8 cellular contexts compared by ENCODE assay signal in the genomic region with DNA sequence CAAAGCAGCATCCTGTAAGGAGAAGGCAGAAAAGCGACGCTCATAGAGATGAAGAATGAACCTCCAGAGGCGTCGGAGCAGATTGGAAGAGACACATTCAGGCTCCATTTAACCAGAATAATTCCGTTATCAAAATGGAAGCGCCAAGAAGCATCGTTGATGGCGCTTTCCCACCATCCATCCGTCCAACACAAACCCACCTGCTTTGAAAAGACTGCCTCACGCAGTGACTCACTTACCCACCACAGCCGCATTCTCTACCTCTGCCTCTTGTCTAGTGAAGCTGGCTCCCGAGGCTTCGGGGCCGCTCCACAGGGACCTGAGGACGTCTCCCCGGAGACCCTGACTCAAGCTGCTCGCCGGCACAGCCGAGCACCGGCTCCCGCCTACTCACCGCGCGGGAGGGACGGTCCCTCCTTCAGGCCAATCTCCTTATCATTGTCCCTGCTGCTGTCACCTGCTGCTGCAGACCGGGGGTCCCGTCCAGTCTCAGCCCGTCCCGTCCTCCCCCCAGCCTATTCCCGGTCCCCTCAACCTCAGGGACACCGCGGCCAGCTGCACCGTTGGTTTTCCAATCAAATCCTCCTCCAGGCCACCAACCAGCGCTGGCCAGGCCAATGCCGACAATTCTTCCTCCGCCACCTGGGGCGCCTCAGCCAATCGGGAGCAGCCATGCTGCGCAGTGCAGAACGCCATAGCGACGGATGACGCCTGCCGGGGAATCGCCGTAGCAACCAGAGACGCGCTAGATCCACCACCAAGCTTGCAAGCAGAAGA. TPM values are rescaled to one million over a fixed set of nuclear protein-coding genes. Genes with fewer than 3 reads are reported as not detected.
DNase-seq lines count a peak whose midpoint lies in the region; ATAC-seq and TF ChIP-seq lines count a peak whose summit lies in the region.

TSS of gene NEK10 (minus strand) at position 553 of the 777 bp plus-strand sequence. CDS start 16,501 bp downstream, outside the sequence.

- peak within 1 kb of the TSS; percentile 76 for H3K9ac ChIP-seq in NT2/D1 (ENCODE audit: insufficient read length, low read depth)

- no peaks in the 10 kb centered on the region for H3K9me3 ChIP-seq in CD4-positive, alpha-beta T cell (ENCODE audit: control insufficient read depth, low read length)
- no peaks in the 10 kb centered on the region for H3K9me3 ChIP-seq in NT2/D1 (ENCODE audit: insufficient read depth, low read length)

- H3K27ac ChIP-seq in CD4-positive, alpha-beta T cell (ENCODE audit: low read depth, low read length): no peak within 1 kb of the TSS
- no peak within 1 kb of the TSS for H3K27ac ChIP-seq in HL-60 (replicated peaks)

- peak within 1 kb of the TSS; percentile 91 for H3K4me3 Mint-ChIP-seq in CD4-positive, alpha-beta T cell

- no peaks in the 10 kb centered on the region for H3K4me1 ChIP-seq in NT2/D1 (ENCODE audit: insufficient read depth, insufficient read length)

- peaks cover 15% of the 10 kb centered on the region for H3K4me1 Mint-ChIP-seq in CD4-positive, alpha-beta T cell (ENCODE audit: low read depth)

- peaks cover 1% of the 10 kb centered on the region for H3K36me3 ChIP-seq in NT2/D1 (ENCODE audit: insufficient read depth, insufficient read length, low read length)

- TF ChIP-seq CTCF in CD4-positive, alpha-beta T cell (IDR thresholded peaks at IDR 0.05): peak; percentile 13
- TF ChIP-seq CTCF in HL-60 (IDR thresholded peaks at IDR 0.05; ENCODE audit: insufficient read depth, low read length): no peak

- CTCF ChIA-PET in CD4-positive, alpha-beta T cell (lab: Charles Lee): interaction anchor here (0.8 to 1.9 kb wide), 4 partner anchors 9 to 980 kb away, joined by 3 to 14 read pairs (median 5); partner anchors contain the start of genes AZI2 and ZCWPW2

- DNase-seq in CD4-positive, alpha-beta T cell: peak; percentile 84 to 95 (median 90)
- peak; percentile 78 to 93 for DNase-seq in HL-60 (ENCODE audit: low read depth in 1 of 2, low spot score in 1 of 2)
- peak; percentile 93 for DNase-seq in NT2/D1 (ENCODE audit: low read depth, low spot score)
- peak; percentile 88 for DNase-seq in activated T-cell treated with anti-CD3 and anti-CD28 coated beads for 48 hours (ENCODE audit: low read depth)
- DNase-seq in mucosa of gallbladder (ENCODE audit: low spot score): peak; percentile 94
- DNase-seq in stimulated activated CD8-positive, alpha-beta memory T cell treated with anti-CD3 and anti-CD28 coated beads, Interleukin-2, amount 100 ng/mL, for 48 hours (ENCODE audit: low read depth in 2 of 2): peak; percentile 79 to 82

- H3K4me3 ChIP-seq in HL-60 (replicated peaks; ENCODE audit: insufficient read depth, low read length) (peak within 1 kb of the TSS; percentile 96), NT2/D1 (ENCODE audit: insufficient read length, low read depth) (peak within 1 kb of the TSS; percentile 77)

- H3K9me3 Mint-ChIP-seq in CD4-positive, alpha-beta T cell: no peaks in the 10 kb centered on the region

- H3K36me3 Mint-ChIP-seq in CD4-positive, alpha-beta T cell (ENCODE audit: low read depth): peaks cover 8% of the 10 kb centered on the region

- H3K27me3 Mint-ChIP-seq in CD4-positive, alpha-beta T cell: no peaks in the 10 kb centered on the region

- no peaks in the 10 kb centered on the region for H3K27me3 ChIP-seq in CD4-positive, alpha-beta T cell (ENCODE audit: control insufficient read depth, insufficient read depth, low read length)
- H3K27me3 ChIP-seq in HL-60 (ENCODE audit: insufficient read depth, poor library complexity, severe bottlenecking) (no peaks in the 10 kb centered on the region), NT2/D1 (ENCODE audit: insufficient read depth, insufficient read length) (peaks cover 13% of the 10 kb centered on the region)

- peak; percentile 96 for ATAC-seq in CD4-positive, alpha-beta T cell (ENCODE audit: poor library complexity)
- ATAC-seq in GM19467 (IDR thresholded peaks at IDR 0.05; ENCODE audit: unreplicated experiment) (peak; percentile 100), esophagus mucosa (peak; percentile 100)

- H3K27ac Mint-ChIP-seq in CD4-positive, alpha-beta T cell: peak within 1 kb of the TSS; percentile 59

- POLR2A ChIA-PET in CD4-positive, alpha-beta T cell (lab: Charles Lee): interaction anchor here (0.6 to 2.1 kb wide), 6 partner anchors 11 to 313 kb away, joined by 3 to 10 read pairs (median 3); partner anchors contain the start of gene SLC4A7

- intact Hi-C loops in CD4-positive, alpha-beta T cell (cut with DNase I, micrococcal nuclease): loop anchor here (5.0 to 10.0 kb wide), 3 partner anchors 57 to 976 kb away; partner anchors contain the start of genes SLC4A7 (in 2 of the 2), AZI2 (in 1 of the 2) and ZCWPW2 (in 1 of the 2)

RNA-seq across cellular contexts. Expression of gene NEK10, which starts in this region (rescaled TPM):
- under 1 TPM; 0.61 to 0.77 TPM for total RNA-seq in CD4-positive, alpha-beta T cell
- 0.40 TPM for total RNA-seq in esophagus mucosa
- total RNA-seq in mucosa of gallbladder: 6.2 TPM

Comparison
In these comparisons a context has a peak if more than half of its experiments do, and no peak if none do; other contexts are left out.
1. Peak in DNase-seq and ATAC-seq in CD4-positive, alpha-beta T cell; RNA of the gene not detected or under 1 TPM.
2. Peak in ATAC-seq in esophagus mucosa; RNA of the gene not detected or under 1 TPM.